Comparison of ENCODE assay signal across 1 cellular context in genomic region chr3:177817746-177818145, GRCh38.
TF ChIP-seq lines count a peak whose summit lies in the region.

No MANE protein-coding gene starts in this region.

TF ChIP-seq in HEK293T, 16 proteins besides CTCF, POLR2A, EP300 and RAD21:
- TF ChIP-seq L3MBTL2 (conservative IDR thresholded peaks at IDR 0.05) (no peak), SP1 (IDR thresholded peaks at IDR 0.05) (no peak), CTBP1 (IDR thresholded peaks at IDR 0.05; ENCODE audit: borderline replicate concordance) (no peak), BHLHE40 (IDR thresholded peaks at IDR 0.05; ENCODE audit: borderline replicate concordance) (no peak), HDGF (IDR thresholded peaks at IDR 0.05; ENCODE audit: borderline replicate concordance) (no peak), FOXK2 (IDR thresholded peaks at IDR 0.05) (no peak), PKNOX1 (IDR thresholded peaks at IDR 0.05) (no peak), FOXM1 (IDR thresholded peaks at IDR 0.05; ENCODE audit: borderline replicate concordance) (no peak), ZNF384 (IDR thresholded peaks at IDR 0.05) (no peak), ARNT (IDR thresholded peaks at IDR 0.05) (no peak)
